ENCODE assay signal across 15 cellular contexts in the genomic region with DNA sequence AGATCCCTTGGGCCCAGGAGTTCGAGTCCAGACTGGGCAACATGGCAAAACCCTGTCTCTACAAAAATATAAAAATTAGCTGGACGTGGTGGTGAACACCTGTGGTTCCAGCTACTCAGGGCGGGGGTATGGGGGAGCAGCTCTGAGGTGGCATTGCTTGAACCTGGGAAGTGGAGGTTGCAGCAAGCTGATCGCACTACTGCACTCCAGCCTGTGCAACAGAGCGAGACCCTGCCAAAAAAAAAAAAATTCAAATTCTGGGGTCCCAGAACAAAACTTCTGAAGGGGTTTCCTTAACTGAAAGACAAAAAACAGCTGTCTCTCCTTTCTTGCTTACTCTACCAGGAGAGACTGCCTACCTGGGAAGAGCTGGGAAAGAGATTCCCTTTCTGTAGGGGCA. TPM values are rescaled to one million over a fixed set of nuclear protein-coding genes. Genes with fewer than 3 reads are reported as not detected.
DNase-seq lines count a peak whose midpoint lies in the region; ATAC-seq, FAIRE-seq and TF ChIP-seq lines count a peak whose summit lies in the region.
"Had no signal": no experiment of that assay in that cellular context is flagged by ENCODE, and none has a peak within 500 bp of the region (broad histone marks: within the 10 kb centered on the region; RNA-seq: fewer than 3 reads in every experiment).

No MANE protein-coding gene starts in this region.

- no peaks in the 10 kb centered on the region for H3K9me3 Mint-ChIP-seq in HFFc6
- no peaks in the 10 kb centered on the region for H3K9me3 Mint-ChIP-seq in mesothelial cell of epicardium
- H3K9me3 Mint-ChIP-seq: activated CD8-positive, alpha-beta T cell treated with anti-CD3 and anti-CD28 coated beads for 36 hours; activated T-helper 2 cell treated with anti-CD3 and anti-CD28 coated beads, Interferon-gamma antibody, Interleukin-2, Interleukin-4, amounts not matched to agents 10 μg/mL and 5 μg/mL and 100 μg/mL, durations not matched to agents 14 hours and 24 hours and 36 hours; CD4-positive, CD25-positive, alpha-beta regulatory T cell; GM23338 had no signal

- H3K27me3 Mint-ChIP-seq in HFFc6 (ENCODE audit: insufficient read depth): no peaks in the 10 kb centered on the region; the same call in none of the 2 replicates
- H3K27me3 Mint-ChIP-seq in mesothelial cell of epicardium (ENCODE audit: low read depth): no peaks in the 10 kb centered on the region
- H3K27me3 Mint-ChIP-seq: activated CD8-positive, alpha-beta T cell treated with anti-CD3 and anti-CD28 coated beads for 36 hours; CD4-positive, CD25-positive, alpha-beta regulatory T cell had no signal

- H3K27ac ChIP-seq in breast epithelium: peak overlapping the region; percentile 71 to 85
- peak overlapping the region in 4 of 5 donors; percentile 42 to 78 (median 61) for H3K27ac ChIP-seq in stomach

- H3K4me1 Mint-ChIP-seq in HFFc6 (ENCODE audit: low read depth) (peaks cover 86% of the 10 kb centered on the region), mesothelial cell of epicardium (peaks cover 57% of the 10 kb centered on the region)

- no peak for ATAC-seq in GM21526 (IDR thresholded peaks at IDR 0.05; ENCODE audit: low FRiP score, unreplicated experiment)
- ATAC-seq: activated CD8-positive, alpha-beta T cell treated with anti-CD3 and anti-CD28 coated beads for 36 hours had no signal

- H3K4me3 ChIP-seq in breast epithelium (no peak overlapping the region), stomach (no peak overlapping the region)
- H3K4me3 ChIP-seq: GM23338 had no signal

- H3K27me3 ChIP-seq in breast epithelium (no peaks in the 10 kb centered on the region), stomach (no peaks in the 10 kb centered on the region)

- WGBS in stomach, 5 donors: 82 to 95% (median 94%) methylated on average over 5 of the region's 5 CpGs

- peak overlapping the region; percentile 95 for H3K27ac Mint-ChIP-seq in HFFc6
- H3K27ac Mint-ChIP-seq in mesothelial cell of epicardium: peak overlapping the region; percentile 92
- H3K27ac Mint-ChIP-seq: activated CD8-positive, alpha-beta T cell treated with anti-CD3 and anti-CD28 coated beads for 36 hours; activated T-helper 2 cell treated with anti-CD3 and anti-CD28 coated beads, Interferon-gamma antibody, Interleukin-2, Interleukin-4, amounts not matched to agents 10 μg/mL and 5 μg/mL and 100 μg/mL, durations not matched to agents 14 hours and 24 hours and 36 hours; GM23338 had no signal

- H3K9me3 ChIP-seq in breast epithelium (no peaks in the 10 kb centered on the region), stomach (no peaks in the 10 kb centered on the region)

- no peak for DNase-seq in HFFc6
- DNase-seq in breast epithelium (ENCODE audit: low spot score in 2 of 2): no peak
- no peak for DNase-seq in mesothelial cell of epicardium (ENCODE audit: low spot score in 2 of 2, unreplicated experiment in 2 of 2)
- no peak for DNase-seq in stomach
- DNase-seq in GM12892 (ENCODE audit: insufficient read length): no peak
- DNase-seq in HUDEP-2 (lab: John Stamatoyannopoulos, UW; ENCODE audit: unreplicated experiment in 76 of 76): no peak
- DNase-seq: activated CD8-positive, alpha-beta T cell treated with anti-CD3 and anti-CD28 coated beads for 36 hours; CD4-positive, CD25-positive, alpha-beta regulatory T cell; effector memory CD4-positive, alpha-beta T cell; NCI-H2029; SHP77 treated with DMSO at 0.1 percent for 48 hours; stimulated activated CD4-positive, alpha-beta T cell treated with anti-CD3 and anti-CD28 coated beads, Interleukin-2, amount 100 ng/mL, for 24 hours had no signal

- no peak for TF ChIP-seq EP300 in stomach (IDR thresholded peaks at IDR 0.05)

- no peak for FAIRE-seq in GM12892 (lab: Jason Lieb, UNC)

- H3K4me1 ChIP-seq in breast epithelium: no peaks in the 10 kb centered on the region
- peaks cover 6 to 48% (median 26%) of the 10 kb centered on the region in 4 donors for H3K4me1 ChIP-seq in stomach

- intact Hi-C loops in breast epithelium (cut with DNase I; ENCODE audit: low total_unique reads) (no loop called here), stomach (cut with DNase I; ENCODE audit: low total_unique reads) (no loop called here)

- TF ChIP-seq POLR2A in breast epithelium (IDR thresholded peaks at IDR 0.05) (no peak), stomach (IDR thresholded peaks at IDR 0.05) (no peak), GM12892 (IDR thresholded peaks at IDR 0.05; ENCODE audit: low read depth, low read length) (no peak)

- H3K36me3 Mint-ChIP-seq in HFFc6 (ENCODE audit: low read depth) (peaks cover 38% of the 10 kb centered on the region), mesothelial cell of epicardium (no peaks in the 10 kb centered on the region)
- H3K36me3 Mint-ChIP-seq: CD4-positive, CD25-positive, alpha-beta regulatory T cell had no signal

- no peaks in the 10 kb centered on the region for H3K36me3 ChIP-seq in breast epithelium
- H3K36me3 ChIP-seq in stomach: no peaks in the 10 kb centered on the region

- TF ChIP-seq CTCF in HFFc6 (IDR thresholded peaks at IDR 0.05): no peak
- no peak for TF ChIP-seq CTCF in breast epithelium (IDR thresholded peaks at IDR 0.05)
- no peak for TF ChIP-seq CTCF in mesothelial cell of epicardium (IDR thresholded peaks at IDR 0.05; ENCODE audit: unreplicated experiment)
- no peak for TF ChIP-seq CTCF in stomach (IDR thresholded peaks at IDR 0.05)

- H3K4me3 Mint-ChIP-seq in HFFc6 (peak overlapping the region; percentile 78; the same call in 1 of the 2 replicates), mesothelial cell of epicardium (no peak overlapping the region)
- H3K4me3 Mint-ChIP-seq: activated CD8-positive, alpha-beta T cell treated with anti-CD3 and anti-CD28 coated beads for 36 hours; CD4-positive, CD25-positive, alpha-beta regulatory T cell; GM23338 had no signal

RNA-seq across cellular contexts. Expression of a gene that starts 27.0 kb away (rescaled TPM):
- total RNA-seq in HFFc6 (2021; fragmentation: NEBNext Ultra II Directional; extraction: Animal tissue kit (Norgen Biotek cat#: 25700)): 10 to 100 TPM; 24.9 to 44.7 (median 28.6) TPM
- total RNA-seq in breast epithelium (10 to 100 TPM; 15.1 to 20.6 (median 15.5) TPM), mesothelial cell of epicardium (34.7 to 35.8 TPM (median 35.3 TPM) in 3 replicates), stomach (10 to 100 TPM; 13.0 to 44.6 (median 39.7) TPM)
- polyA plus RNA-seq in stomach: 10 to 100 TPM in 2 of 3 donors, 1 to 10 TPM in 1; 8.5 to 38.2 (median 11.1) TPM
- polyA plus RNA-seq in GM12892 (2012; ENCODE audit: missing spikeins): 12.1 TPM
